17 cellular contexts compared by ENCODE assay signal in genomic region chr5:172430354-172430753, GRCh38. TPM values are rescaled to one million over a fixed set of nuclear protein-coding genes. Genes with fewer than 3 reads are reported as not detected.
DNase-seq lines count a peak whose midpoint lies in the region; ATAC-seq and TF ChIP-seq lines count a peak whose summit lies in the region.
"Had no signal": no experiment of that assay in that cellular context is flagged by ENCODE, and none has a peak within 500 bp of the region (broad histone marks: within the 10 kb centered on the region; RNA-seq: fewer than 3 reads in every experiment).

No MANE protein-coding gene starts in this region.

- no peak for DNase-seq in left lung
- DNase-seq in gastrocnemius medialis = no peak
- no peak for DNase-seq in uterus
- DNase-seq in activated CD4-positive, alpha-beta T cell treated with anti-CD3 and anti-CD28 coated beads for 36 hours = no peak
- DNase-seq: activated CD4-positive, alpha-beta T cell treated with anti-CD3 and anti-CD28 coated beads, Interleukin-2, amount 10 ng/mL, durations not matched to agents 7 days and 5 days; activated CD8-positive, alpha-beta memory T cell treated with anti-CD3 and anti-CD28 coated beads, Interleukin-2, amount 50 U/mL, for 48 hours; activated gamma-delta T cell treated with Interleukin-2 at 50 U/mL for 16 hours; caudate nucleus; glutamatergic neuron; Karpas-422; naive thymus-derived CD4-positive, alpha-beta T cell; NCI-H2081; NCI-H524 treated with DMSO at 0.1 percent for 48 hours had no signal

- 72 to 84% methylated on average over 2 of the region's 2 CpGs for WGBS in esophagus, 2 donors

- intact Hi-C loops in left lung (cut with DNase I) = no loop called here
- intact Hi-C loops in gastrocnemius medialis (cut with DNase I; ENCODE audit: low total_unique reads) = no loop called here
- intact Hi-C loops in uterus (cut with DNase I; ENCODE audit: low total_unique reads) = no loop called here
- intact Hi-C loops in activated CD4-positive, alpha-beta T cell treated with anti-CD3 and anti-CD28 coated beads for 36 hours (cut with DNase I, micrococcal nuclease) = no loop called here

- H3K4me3 ChIP-seq in esophagus (ENCODE audit: low read depth in 1 of 2, low read length in 2 of 2) (no peak overlapping the region), left lung (no peak overlapping the region), gastrocnemius medialis (no peak overlapping the region), uterus (no peak overlapping the region)
- H3K4me3 ChIP-seq: lung had no signal

- POLR2A ChIA-PET in activated CD4-positive, alpha-beta T cell treated with anti-CD3 and anti-CD28 coated beads for 36 hours (lab: Charles Lee) = no interaction called here

- peak overlapping the region; percentile 33 to 82 for H3K27ac ChIP-seq in esophagus (ENCODE audit: low read depth in 2 of 2, low read length in 1 of 2)
- peak overlapping the region; percentile 72 to 74 for H3K27ac ChIP-seq in left lung
- peak overlapping the region; percentile 57 to 74 (median 69) for H3K27ac ChIP-seq in gastrocnemius medialis
- peak overlapping the region; percentile 93 to 95 for H3K27ac ChIP-seq in uterus

- H3K4me1 Mint-ChIP-seq in activated CD4-positive, alpha-beta T cell treated with anti-CD3 and anti-CD28 coated beads for 36 hours = no peaks in the 10 kb centered on the region
- H3K4me1 Mint-ChIP-seq: activated CD4-positive, alpha-beta T cell treated with anti-CD3 and anti-CD28 coated beads, Interleukin-2, amount 10 ng/mL, durations not matched to agents 7 days and 5 days had no signal

- CTCF ChIA-PET in activated CD4-positive, alpha-beta T cell treated with anti-CD3 and anti-CD28 coated beads for 36 hours (lab: Charles Lee) = no interaction called here

- H3K27me3 Mint-ChIP-seq in activated CD4-positive, alpha-beta T cell treated with anti-CD3 and anti-CD28 coated beads for 36 hours = peaks cover 2% of the 10 kb centered on the region

- peaks cover 0 to 6% of the 10 kb centered on the region in 2 donors for H3K4me1 ChIP-seq in esophagus (ENCODE audit: control insufficient read depth in 2 of 2, insufficient read depth in 2 of 2, low read length in 1 of 2)
- H3K4me1 ChIP-seq in left lung = peaks cover 20 to 64% of the 10 kb centered on the region in 2 donors
- peaks cover 0 to 9% of the 10 kb centered on the region in 2 donors for H3K4me1 ChIP-seq in gastrocnemius medialis
- H3K4me1 ChIP-seq in uterus = peaks cover 8 to 14% of the 10 kb centered on the region in 2 donors

- H3K27me3 ChIP-seq in esophagus (ENCODE audit: control insufficient read depth in 1 of 2, insufficient read depth in 2 of 2, low read length in 2 of 2) = no peaks in the 10 kb centered on the region
- H3K27me3 ChIP-seq in left lung = no peaks in the 10 kb centered on the region
- H3K27me3 ChIP-seq in gastrocnemius medialis = no peaks in the 10 kb centered on the region
- no peaks in the 10 kb centered on the region for H3K27me3 ChIP-seq in uterus

- H3K27ac Mint-ChIP-seq in activated CD4-positive, alpha-beta T cell treated with anti-CD3 and anti-CD28 coated beads for 36 hours = no peak overlapping the region
- H3K27ac Mint-ChIP-seq: activated CD4-positive, alpha-beta T cell treated with anti-CD3 and anti-CD28 coated beads, Interleukin-2, amount 10 ng/mL, durations not matched to agents 7 days and 5 days; naive thymus-derived CD4-positive, alpha-beta T cell had no signal

- no peaks in the 10 kb centered on the region for H3K9me3 Mint-ChIP-seq in activated CD4-positive, alpha-beta T cell treated with anti-CD3 and anti-CD28 coated beads for 36 hours (ENCODE audit: low read depth)
- H3K9me3 Mint-ChIP-seq: activated CD4-positive, alpha-beta T cell treated with anti-CD3 and anti-CD28 coated beads, Interleukin-2, amount 10 ng/mL, durations not matched to agents 7 days and 5 days; naive thymus-derived CD4-positive, alpha-beta T cell had no signal

- in situ Hi-C loops in gastrocnemius medialis (cut with MboI; ENCODE audit: low sequenced_read_pairs in 4 of 4) = no loop called here

- H3K36me3 ChIP-seq in esophagus (ENCODE audit: control insufficient read depth in 2 of 2, insufficient read depth in 2 of 2, low read length in 1 of 2) = no peaks in the 10 kb centered on the region
- H3K36me3 ChIP-seq in left lung = peaks cover 0 to under 1% of the 10 kb centered on the region in 2 donors
- no peaks in the 10 kb centered on the region for H3K36me3 ChIP-seq in gastrocnemius medialis
- H3K36me3 ChIP-seq in uterus = no peaks in the 10 kb centered on the region

- H3K9me3 ChIP-seq in esophagus (ENCODE audit: control insufficient read depth in 2 of 2, insufficient read depth in 1 of 2, low read depth in 1 of 2, low read length in 1 of 2) (no peaks in the 10 kb centered on the region), left lung (no peaks in the 10 kb centered on the region), gastrocnemius medialis (no peaks in the 10 kb centered on the region), uterus (no peaks in the 10 kb centered on the region)

- TF ChIP-seq CTCF in left lung (IDR thresholded peaks at IDR 0.05) (no peak), gastrocnemius medialis (IDR thresholded peaks at IDR 0.05 in 4 of 5, conservative IDR thresholded peaks at IDR 0.05 in 1 of 5) (no peak), uterus (IDR thresholded peaks at IDR 0.05) (no peak)

- no peaks in the 10 kb centered on the region for H3K36me3 Mint-ChIP-seq in activated CD4-positive, alpha-beta T cell treated with anti-CD3 and anti-CD28 coated beads for 36 hours (ENCODE audit: low read depth)
- H3K36me3 Mint-ChIP-seq: naive thymus-derived CD4-positive, alpha-beta T cell had no signal

- ATAC-seq in left lung = no peak
- ATAC-seq in gastrocnemius medialis = no peak
- no peak for ATAC-seq in HG02973 (IDR thresholded peaks at IDR 0.05; ENCODE audit: unreplicated experiment)
- no peak for ATAC-seq in activated CD4-positive, alpha-beta T cell treated with anti-CD3 and anti-CD28 coated beads for 36 hours
- ATAC-seq in HG03520 (IDR thresholded peaks at IDR 0.05; ENCODE audit: unreplicated experiment) = no peak
- ATAC-seq: naive thymus-derived CD4-positive, alpha-beta T cell had no signal

- no peak overlapping the region for H3K4me3 Mint-ChIP-seq in activated CD4-positive, alpha-beta T cell treated with anti-CD3 and anti-CD28 coated beads for 36 hours
- H3K4me3 Mint-ChIP-seq: activated CD4-positive, alpha-beta T cell treated with anti-CD3 and anti-CD28 coated beads, Interleukin-2, amount 10 ng/mL, durations not matched to agents 7 days and 5 days; naive thymus-derived CD4-positive, alpha-beta T cell had no signal

- TF ChIP-seq POLR2A in gastrocnemius medialis (IDR thresholded peaks at IDR 0.05) (no peak), uterus (IDR thresholded peaks at IDR 0.05) (no peak)

RNA-seq across cellular contexts. Expression of gene SH3PXD2B, which starts 24.0 kb away (rescaled TPM):
- polyA plus RNA-seq in esophagus = 1 to 10 TPM; 3.0 to 4.5 TPM
- total RNA-seq in left lung = 10 to 100 TPM; 50.7 to 57.5 TPM
- 10 to 100 TPM in 1 of 4 donors, 1 to 10 TPM in 3; 2.7 to 10.2 (median 4.2) TPM for total RNA-seq in gastrocnemius medialis
- 10 to 100 TPM; 26.1 to 82.6 (median 31.0) TPM for total RNA-seq in uterus
- total RNA-seq in activated CD4-positive, alpha-beta T cell treated with anti-CD3 and anti-CD28 coated beads for 36 hours = 1 to 10 TPM; 1.3 to 1.8 TPM
